ENCODE assay signal across 18 cellular contexts in the genomic region with DNA sequence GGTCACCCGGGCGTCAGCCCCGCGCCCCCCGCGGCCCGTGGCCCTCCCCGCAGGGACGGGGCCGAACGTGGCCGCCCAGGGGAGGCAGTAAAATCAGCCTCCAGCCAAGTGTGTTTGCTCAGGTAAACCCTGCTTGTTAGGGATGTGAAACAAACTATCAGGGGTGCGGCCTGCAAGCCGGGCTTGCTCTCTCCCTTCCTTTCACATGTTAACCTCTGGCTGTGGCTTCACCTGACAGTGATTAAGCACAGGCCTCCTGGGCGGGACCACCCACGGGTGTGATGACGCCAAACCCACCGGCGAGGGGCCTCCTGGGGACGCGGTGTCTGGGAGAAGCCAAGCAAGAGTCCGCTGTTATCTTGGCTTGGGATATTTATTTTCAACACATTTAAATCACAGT. TPM values are rescaled to one million over a fixed set of nuclear protein-coding genes. Genes with fewer than 3 reads are reported as not detected.
"Had no signal": no experiment of that assay in that cellular context is flagged by ENCODE, and none has a peak within 500 bp of the region (broad histone marks: within the 10 kb centered on the region; RNA-seq: fewer than 3 reads in every experiment).

No MANE protein-coding gene starts in this region.

RNA-seq across cellular contexts. Expression of gene CFC1, which starts 1.4 kb away (rescaled TPM):
- total RNA-seq: dermis microvascular lymphatic vessel endothelial cell; esophagus mucosa; esophagus squamous epithelium; gastrocnemius medialis; glomerular endothelial cell; heart right ventricle; kidney; left lung; left ventricle myocardium superior; lower leg skin; lower lobe of right lung; lung microvascular endothelial cell; mesenteric fat pad; mesothelial cell of epicardium; mucosa of gallbladder; naive thymus-derived CD4-positive, alpha-beta T cell had no signal
- polyA plus RNA-seq: naive thymus-derived CD4-positive, alpha-beta T cell had no signal

RNA-seq across cellular contexts. Expression of gene POTEJ, which starts 13.3 kb away (rescaled TPM):
- total RNA-seq: endodermal cell; esophagus mucosa; esophagus squamous epithelium; gastrocnemius medialis; glomerular endothelial cell; heart right ventricle; kidney; left lung; left ventricle myocardium superior; lower leg skin; lower lobe of right lung; mesenteric fat pad; mesothelial cell of epicardium; mucosa of gallbladder; naive thymus-derived CD4-positive, alpha-beta T cell had no signal
- polyA plus RNA-seq: heart right ventricle; immature natural killer cell; naive thymus-derived CD4-positive, alpha-beta T cell had no signal
